Comparison of ENCODE assay signal across 30 cellular contexts in the genomic region with DNA sequence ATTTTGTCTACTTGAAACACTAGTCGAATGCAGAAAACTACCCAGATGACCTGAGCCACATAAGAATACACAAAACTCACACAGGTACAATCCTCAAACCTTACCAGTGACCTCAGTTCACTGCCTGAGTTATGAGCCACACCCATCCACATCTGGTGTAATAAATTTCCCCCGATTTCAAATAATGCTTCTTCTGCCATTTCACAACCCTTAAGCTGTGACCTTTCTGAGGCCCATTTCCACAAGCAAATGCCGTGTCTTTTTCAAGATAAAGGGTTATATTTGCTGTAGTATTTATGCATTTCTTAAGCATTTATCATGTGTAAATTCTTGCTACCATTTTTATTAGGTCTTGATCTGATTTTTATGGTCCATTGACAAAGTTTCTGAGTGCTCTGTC. TPM values are rescaled to one million over a fixed set of nuclear protein-coding genes. Genes with fewer than 3 reads are reported as not detected.
A peak's percentile ranks its signal among the peaks of the same experiment; 100 is the strongest.
DNase-seq lines count a peak whose midpoint lies in the region; ATAC-seq and TF ChIP-seq lines count a peak whose summit lies in the region.
"Had no signal": no experiment of that assay in that cellular context is flagged by ENCODE, and none has a peak within 500 bp of the region (broad histone marks: within the 10 kb centered on the region; RNA-seq: fewer than 3 reads in every experiment).

No MANE protein-coding gene starts in this region.

- BruUV-seq in mammary epithelial cell (replicated peaks; lab: Mats Ljungman, UMichigan) = no TSS peak

- in situ Hi-C loops in mammary epithelial cell (cut with MboI; ENCODE audit: low sequenced_read_pairs in 2 of 2) = no loop called here

- H3K27ac ChIP-seq in mammary epithelial cell (ENCODE audit: insufficient read depth, low read depth, low read length) (no peak overlapping the region), suprapubic skin (peak overlapping the region; percentile 10)
- H3K27ac ChIP-seq: cardiac muscle cell, GM23248, SJCRH30, vagina had no signal

- dilution Hi-C loops in mammary epithelial cell (cut with HindIII; ENCODE audit: low sequenced_read_pairs) = no loop called here

- intact Hi-C loops in mammary epithelial cell (cut with micrococcal nuclease) = no loop called here
- intact Hi-C loops in left colon (cut with DNase I, micrococcal nuclease) = no loop called here

- H3K27me3 ChIP-seq in mammary epithelial cell (ENCODE audit: insufficient read depth, low read length) = no peaks in the 10 kb centered on the region
- H3K27me3 ChIP-seq in suprapubic skin = no peaks in the 10 kb centered on the region
- H3K27me3 ChIP-seq: SJCRH30, vagina had no signal

- H3K9me3 ChIP-seq in mammary epithelial cell (replicated peaks; ENCODE audit: insufficient read depth, low read length) (no peaks in the 10 kb centered on the region), suprapubic skin (no peaks in the 10 kb centered on the region)
- H3K9me3 ChIP-seq: lower lobe of right lung, SJCRH30, vagina had no signal

- TF ChIP-seq EP300 in suprapubic skin (IDR thresholded peaks at IDR 0.05) = no peak

- H2AFZ ChIP-seq in mammary epithelial cell (ENCODE audit: low read depth, low read length) = no peak overlapping the region
- H2AFZ ChIP-seq: GM23248 had no signal

- TF ChIP-seq CTCF in mammary epithelial cell (conservative IDR thresholded peaks at IDR 0.05 in 1 of 2, IDR thresholded peaks at IDR 0.05 in 1 of 2; ENCODE audit: extremely low read depth in 1 of 2, insufficient read depth in 1 of 2, low read depth in 1 of 2, low read length in 2 of 2) = no peak
- TF ChIP-seq CTCF in suprapubic skin (IDR thresholded peaks at IDR 0.05) = no peak

- WGBS in mammary epithelial cell (ENCODE audit: low coverage, missing lambda C conversion rate) = 84% methylated on average over 3 of the region's 3 CpGs
- 50% methylated on average over 3 of the region's 3 CpGs for WGBS in suprapubic skin

- CTCF ChIA-PET in mammary epithelial cell (lab: Charles Lee; ENCODE audit: low non-redundant PET) = no interaction called here

- H3K79me2 ChIP-seq in mammary epithelial cell (ENCODE audit: insufficient read depth, low read length) = no peaks in the 10 kb centered on the region

- H3K4me3 ChIP-seq in mammary epithelial cell (replicated peaks in 1 of 3; ENCODE audit: insufficient read depth in 1 of 3, low read depth in 2 of 3, low read length in 3 of 3) (no peak overlapping the region), suprapubic skin (no peak overlapping the region)
- H3K4me3 ChIP-seq: cardiac muscle cell, GM23248, lower lobe of right lung, SJCRH30, vagina had no signal

- H3K4me2 ChIP-seq in mammary epithelial cell (ENCODE audit: insufficient read depth, low read depth, low read length) = no peak overlapping the region

- DNase-seq in HT-29 (ENCODE audit: low spot score) = peak; percentile 62
- peak; percentile 64 for DNase-seq in mammary epithelial cell
- DNase-seq in left colon = peak in 1 of 2 donors; percentile 29
- no peak for DNase-seq in suprapubic skin (ENCODE audit: low spot score in 2 of 2)
- DNase-seq in DMS114 treated with DMSO at 0.1 percent for 48 hours (lab: John Stamatoyannopoulos, UW; ENCODE audit: unreplicated experiment) = no peak
- DNase-seq in putamen (ENCODE audit: low spot score) = no peak
- DNase-seq: activated B cell treated with CpG ODN at 0.5 μM for 24 hours; activated effector memory CD4-positive, alpha-beta T cell treated with anti-CD3 and anti-CD28 coated beads, Interleukin-2, amount 50 U/mL, for 16 hours; activated naive CD8-positive, alpha-beta T cell treated with anti-CD3 and anti-CD28 coated beads for 36 hours; activated T-cell treated with anti-CD3 and anti-CD28 coated beads, Interleukin-2, amount 50 U/mL, for 24 hours; anterior cingulate cortex; C1 segment of cervical spinal cord; COR-L47; DMS79; effector CD4-positive, alpha-beta T cell; GDM1; GM23248; head of caudate nucleus; lower lobe of right lung; NCI-H82; retina; SJCRH30; stimulated activated CD4-positive, alpha-beta T cell treated with anti-CD3 and anti-CD28 coated beads, Interleukin-2, amount 100 ng/mL, for 24 hours had no signal

- peak; percentile 30 for ATAC-seq in left colon
- ATAC-seq in activated CD4-positive, CD25-positive, alpha-beta regulatory T cell treated with anti-CD3 and anti-CD28 coated beads, Interleukin-2, amount 50 U/mL, for 24 hours = no peak
- ATAC-seq: lower lobe of right lung; natural killer cell treated with Interleukin-12 subunit alpha and Interleukin-12 subunit beta and Interleukin-15 and Interleukin-18, amount 100 ng/mL, for 72 hours had no signal

- H3K4me1 ChIP-seq in mammary epithelial cell (ENCODE audit: insufficient read depth, low read length) (peaks cover 31% of the 10 kb centered on the region), suprapubic skin (peaks cover 19% of the 10 kb centered on the region)

- H3K36me3 ChIP-seq in mammary epithelial cell (ENCODE audit: insufficient read depth, low read length) (no peaks in the 10 kb centered on the region), suprapubic skin (no peaks in the 10 kb centered on the region)
- H3K36me3 ChIP-seq: cardiac muscle cell, lower lobe of right lung, SJCRH30, vagina had no signal

- H3K9ac ChIP-seq in mammary epithelial cell (ENCODE audit: insufficient read depth, low read length) = no peak overlapping the region
- H3K9ac ChIP-seq: GM23248 had no signal

- no peak for TF ChIP-seq POLR2A in suprapubic skin (IDR thresholded peaks at IDR 0.05)

- no peaks in the 10 kb centered on the region for H4K20me1 ChIP-seq in mammary epithelial cell (ENCODE audit: insufficient read depth, low read length)

RNA-seq across cellular contexts. Expression of gene ARHGEF38, which starts 1.8 kb away (rescaled TPM):
- 3.6 and 5.0 TPM in 2 replicates for total RNA-seq in HT-29 (2014; rRNA removed; shearing (Covaris generic))
- total RNA-seq in mammary epithelial cell (under 1 TPM in 1 of 2 donors, not detected in 1; under 0.01 TPM), left colon (10 to 100 TPM; 11.6 to 23.7 TPM), suprapubic skin (1 to 10 TPM in 2 of 4 donors, under 1 TPM in 2; 0.59 to 3.5 (median 0.98) TPM)
- polyA plus RNA-seq in mammary epithelial cell = not detected
- polyA minus RNA-seq in mammary epithelial cell = not detected
- total RNA-seq: activated B cell treated with CpG ODN at 0.5 μM for 24 hours; activated naive CD8-positive, alpha-beta T cell treated with anti-CD3 and anti-CD28 coated beads for 36 hours; cardiac muscle cell; GM23248; mononuclear cell; natural killer cell treated with Interleukin-12 subunit alpha and Interleukin-12 subunit beta and Interleukin-15 and Interleukin-18, amount 100 ng/mL, for 72 hours; osteocyte; SJCRH30; vagina had no signal
- polyA plus RNA-seq: GM23248, IgD-negative memory B cell had no signal

Comparison
In these comparisons a context has a peak if more than half of its experiments do, and no peak if none do; other contexts are left out.
1. DNase-seq: peak in HT-29 (single experiment) and mammary epithelial cell (single experiment); none in suprapubic skin (0 of 2), DMS114 treated with DMSO at 0.1 percent for 48 hours (single experiment) and putamen (single experiment).